23 cellular contexts compared by ENCODE assay signal in the genomic region with DNA sequence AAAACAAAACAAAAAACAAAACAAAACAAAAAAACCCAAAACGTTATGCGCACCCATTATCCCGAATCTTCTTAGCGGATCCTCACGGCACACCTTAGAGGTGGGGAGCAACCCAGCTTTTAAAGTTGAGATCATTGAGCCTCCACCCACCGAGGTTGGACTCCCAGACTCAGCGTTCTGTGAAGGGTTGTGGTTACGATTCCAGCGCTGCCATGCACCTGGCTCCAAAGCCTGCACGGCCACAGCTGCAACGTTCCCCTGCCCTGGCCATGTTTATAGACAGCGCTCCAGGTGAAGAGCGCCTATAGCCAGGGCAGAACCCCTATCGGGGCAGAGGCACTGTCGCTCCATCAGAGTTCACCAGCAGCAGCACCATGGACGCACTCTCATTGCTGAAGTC. TPM values are rescaled to one million over a fixed set of nuclear protein-coding genes. Genes with fewer than 3 reads are reported as not detected.
DNase-seq lines count a peak whose midpoint lies in the region; ATAC-seq and TF ChIP-seq lines count a peak whose summit lies in the region.
"Had no signal": no experiment of that assay in that cellular context is flagged by ENCODE, and none has a peak within 500 bp of the region (broad histone marks: within the 10 kb centered on the region; RNA-seq: fewer than 3 reads in every experiment).

No MANE protein-coding gene starts in this region.

- no peaks in the 10 kb centered on the region for H3K4me1 Mint-ChIP-seq in osteocyte (ENCODE audit: unreplicated experiment)
- H3K4me1 Mint-ChIP-seq: GM23338, H9 had no signal

- H3K36me3 Mint-ChIP-seq in osteocyte (ENCODE audit: unreplicated experiment) = no peaks in the 10 kb centered on the region
- H3K36me3 Mint-ChIP-seq: CD4-positive, alpha-beta memory T cell had no signal

- peak overlapping the region; percentile 1; the same call in 1 of the 2 replicates for H3K4me2 ChIP-seq in BLaER1
- H3K4me2 ChIP-seq in BLaER1 treated with 17β-estradiol and CSF1 and Interleukin-3, amounts not matched to agents 10 nM and 100 nM = peak overlapping the region in 6 of 11 experiments; percentile 11 to 38 (median 29); a peak in 9 of 22 replicates
- H3K4me2 ChIP-seq: GM23338 had no signal

- no peaks in the 10 kb centered on the region for H3K27me3 Mint-ChIP-seq in osteocyte (ENCODE audit: unreplicated experiment)

- H3K4me3 Mint-ChIP-seq in osteocyte (ENCODE audit: unreplicated experiment) = no peak overlapping the region
- H3K4me3 Mint-ChIP-seq: B cell; CD4-positive, alpha-beta memory T cell; GM23338; H9 had no signal

- no peak for TF ChIP-seq CTCF in osteocyte (IDR thresholded peaks at IDR 0.05)

- peak; percentile 19 for DNase-seq in left lobe of liver (ENCODE audit: low spot score)
- peak; percentile 65 for DNase-seq in osteocyte (ENCODE audit: extremely low spot score, unreplicated experiment)
- no peak for DNase-seq in AG20443 (ENCODE audit: low spot score)
- DNase-seq in stimulated activated CD4-positive, alpha-beta T cell treated with anti-CD3 and anti-CD28 coated beads, Interleukin-4, amount 100 ng/mL, for 4 hours = no peak
- no peak for DNase-seq in cardiac septum (ENCODE audit: low spot score)
- DNase-seq: C1 segment of cervical spinal cord; Calu3; CD4-positive, alpha-beta memory T cell; COR-L47; DMS53; DMS79 treated with DMSO at 0.1 percent for 48 hours; GF-D8; H9 had no signal

- no peaks in the 10 kb centered on the region for H3K27me3 ChIP-seq in BLaER1
- H3K27me3 ChIP-seq in BLaER1 treated with 17β-estradiol and CSF1 and Interleukin-3, amounts not matched to agents 10 nM and 100 nM = no peaks in the 10 kb centered on the region

- H3K27ac Mint-ChIP-seq in osteocyte (ENCODE audit: unreplicated experiment) = no peak overlapping the region
- H3K27ac Mint-ChIP-seq: B cell; CD4-positive, alpha-beta memory T cell; GM23338; H9 had no signal

- peaks cover 41% of the 10 kb centered on the region for H3K4me1 ChIP-seq in BLaER1
- peaks cover 17 to 32% (median 24%) of the 10 kb centered on the region in 10 experiments for H3K4me1 ChIP-seq in BLaER1 treated with 17β-estradiol and CSF1 and Interleukin-3, amounts not matched to agents 10 nM and 100 nM

- no peak overlapping the region for H3K27ac ChIP-seq in BLaER1
- H3K27ac ChIP-seq in BLaER1 treated with 17β-estradiol and CSF1 and Interleukin-3, amounts not matched to agents 10 nM and 100 nM = no peak overlapping the region

- intact Hi-C loops in cardiac septum (cut with DNase I) = no loop called here

- H3K9ac ChIP-seq in BLaER1 = no peak overlapping the region
- no peak overlapping the region for H3K9ac ChIP-seq in BLaER1 treated with 17β-estradiol and CSF1 and Interleukin-3, amounts not matched to agents 10 nM and 100 nM

- no peaks in the 10 kb centered on the region for H4K20me1 ChIP-seq in BLaER1
- H4K20me1 ChIP-seq in BLaER1 treated with 17β-estradiol and CSF1 and Interleukin-3, amounts not matched to agents 10 nM and 100 nM = no peaks in the 10 kb centered on the region

- no peak for ATAC-seq in left lobe of liver
- ATAC-seq: GM23338, HCT116 had no signal

- no peaks in the 10 kb centered on the region for H3K9me3 ChIP-seq in BLaER1
- H3K9me3 ChIP-seq in BLaER1 treated with 17β-estradiol and CSF1 and Interleukin-3, amounts not matched to agents 10 nM and 100 nM (replicated peaks in 1 of 11) = no peaks in the 10 kb centered on the region

- H3K36me3 ChIP-seq in BLaER1 = no peaks in the 10 kb centered on the region
- no peaks in the 10 kb centered on the region for H3K36me3 ChIP-seq in BLaER1 treated with 17β-estradiol and CSF1 and Interleukin-3, amounts not matched to agents 10 nM and 100 nM

- peaks cover 24% of the 10 kb centered on the region for H3K9me3 Mint-ChIP-seq in osteocyte (ENCODE audit: unreplicated experiment)

- no peak overlapping the region for H3K4me3 ChIP-seq in BLaER1
- H3K4me3 ChIP-seq in BLaER1 treated with 17β-estradiol and CSF1 and Interleukin-3, amounts not matched to agents 10 nM and 100 nM = no peak overlapping the region
- H3K4me3 ChIP-seq: GM23338 had no signal

RNA-seq across cellular contexts. Expression of a gene that starts 18.7 kb away (rescaled TPM):
- total RNA-seq in left lobe of liver (1.6 TPM), osteocyte (not detected in 2 replicates), cardiac septum (1.3 TPM)
- total RNA-seq: A172, A673, Calu3, Daoy, G401, GM23338, H4, H9 had no signal

RNA-seq across cellular contexts. Expression of a gene that starts 38.5 kb away (rescaled TPM):
- total RNA-seq in left lobe of liver (0.60 TPM), osteocyte (not detected in 2 replicates), cardiac septum (0.51 TPM)
- total RNA-seq: A172; A673; B cell; Calu3; CD4-positive, alpha-beta memory T cell; Daoy; G401; GM23338; H4; H9 had no signal

RNA-seq across cellular contexts. Expression of a gene that starts 52.3 kb away (rescaled TPM):
- total RNA-seq in left lobe of liver (not detected), osteocyte (not detected in 2 replicates), cardiac septum (not detected)
- total RNA-seq: A172, A673, B cell, Calu3, Daoy, G401, GM23338, H4, H9 had no signal

Comparison
In these comparisons a context has a peak if more than half of its experiments do, and no peak if none do; other contexts are left out.
1. DNase-seq: peak in left lobe of liver (single experiment) and osteocyte (single experiment); none in AG20443 (single experiment), stimulated activated CD4-positive, alpha-beta T cell treated with anti-CD3 and anti-CD28 coated beads, Interleukin-4, amount 100 ng/mL, for 4 hours (0 of 2) and cardiac septum (single experiment).